ENCODE assay signal across 26 cellular contexts in genomic region chr2:148237911-148238310, GRCh38.
"Had no signal": no experiment of that assay in that cellular context is flagged by ENCODE, and none has a peak within 500 bp of the region (broad histone marks: within the 10 kb centered on the region; RNA-seq: fewer than 3 reads in every experiment).

No MANE protein-coding gene starts in this region.

- ATAC-seq: activated CD8-positive, alpha-beta T cell treated with anti-CD3 and anti-CD28 coated beads, Interleukin-2, amount 10 ng/mL, durations not matched to agents 7 days and 5 days; SK-N-SH treated with all-trans-retinoic acid at 6 μM for 48 hours; WTC11 had no signal

- FAIRE-seq: bronchial epithelial cell, RCC 7860 had no signal

- H3K27me3 ChIP-seq: MG63, SJSA1 had no signal

- H3K9me3 ChIP-seq: SJSA1 had no signal

- H3K4me1 ChIP-seq: SJSA1 had no signal

- H3K4me3 ChIP-seq: MG63, SJSA1 had no signal

- DNase-seq: activated CD4-positive, alpha-beta T cell treated with anti-CD3 and anti-CD28 coated beads for 48 hours; activated CD4-positive, alpha-beta T cell treated with anti-CD3 and anti-CD28 coated beads, Interleukin-2, amount 50 U/mL, for 4 hours; activated CD4-positive, CD25-positive, alpha-beta regulatory T cell treated with anti-CD3 and anti-CD28 coated beads, Interleukin-2, amount 50 U/mL, for 72 hours; activated CD8-positive, alpha-beta memory T cell treated with anti-CD3 and anti-CD28 coated beads, Interleukin-2, amount 50 U/mL, for 48 hours; activated CD8-positive, alpha-beta T cell treated with anti-CD3 and anti-CD28 coated beads, Interleukin-2, amount 10 ng/mL, durations not matched to agents 7 days and 5 days; activated naive CD4-positive, alpha-beta T cell treated with anti-CD3 and anti-CD28 coated beads, Interleukin-2, amount 50 U/mL, for 16 hours; activated naive CD8-positive, alpha-beta T cell treated with anti-CD3 and anti-CD28 coated beads, Interleukin-2, amount 10 ng/mL, durations not matched to agents 7 days and 5 days; activated T-cell treated with anti-CD3 and anti-CD28 coated beads, Interleukin-2, amount 50 U/mL, for 1 hour; aorta; central memory CD4-positive, alpha-beta T cell; MG63; MV-4-11; NCI-H1105; NCI-H1436 treated with DMSO at 0.1 percent for 48 hours; NCI-H187; NCI-H2081; NCI-H510A treated with DMSO at 0.1 percent for 48 hours; NCI-H69; NK-92 treated with Interleukin-12 subunit alpha and Interleukin-12 subunit beta, amount 100 ng/mL, for 24 hours; SHP77; SW 1271 had no signal

- H3K27ac ChIP-seq: SJSA1 had no signal

- H3K36me3 ChIP-seq: SJSA1 had no signal
